26 cellular contexts compared by ENCODE assay signal in genomic region chr20:31682352-31682751, GRCh38. TPM values are rescaled to one million over a fixed set of nuclear protein-coding genes. Genes with fewer than 3 reads are reported as not detected.
A peak's percentile ranks its signal among the peaks of the same experiment; 100 is the strongest.
DNase-seq lines count a peak whose midpoint lies in the region; ATAC-seq, FAIRE-seq and TF ChIP-seq lines count a peak whose summit lies in the region.
"Had no signal": no experiment of that assay in that cellular context is flagged by ENCODE, and none has a peak within 500 bp of the region (broad histone marks: within the 10 kb centered on the region; RNA-seq: fewer than 3 reads in every experiment).

No MANE protein-coding gene starts in this region.

- no peak for DNase-seq in MCF 10A (ENCODE audit: unreplicated experiment)
- no peak for DNase-seq in mammary epithelial cell
- DNase-seq in OCI-LY7 (ENCODE audit: low spot score): no peak
- DNase-seq in breast epithelium (ENCODE audit: low spot score in 2 of 2): no peak
- no peak for DNase-seq in thoracic aorta (ENCODE audit: low spot score)
- DNase-seq in transverse colon: no peak
- no peak for DNase-seq in G401 (ENCODE audit: low spot score)
- DNase-seq in GM19239 (ENCODE audit: insufficient read length, low spot score): no peak
- DNase-seq: activated gamma-delta T cell; anterior cingulate cortex; endodermal cell; islet precursor cell; MM.1S; naive thymus-derived CD8-positive, alpha-beta T cell; NCI-H187; SHP77 treated with DMSO at 0.1 percent for 48 hours; stimulated activated CD4-positive, alpha-beta T cell treated with anti-CD3 and anti-CD28 coated beads, Interleukin-4, amount 100 ng/mL, for 1 hour; thyroid gland had no signal

- intact Hi-C loops in MCF 10A (cut with micrococcal nuclease) (no loop called here), mammary epithelial cell (cut with micrococcal nuclease) (no loop called here), OCI-LY7 (cut with micrococcal nuclease; ENCODE audit: unreplicated experiment) (no loop called here), breast epithelium (cut with DNase I; ENCODE audit: low total_unique reads) (no loop called here), transverse colon (cut with DNase I; ENCODE audit: low total_unique reads) (no loop called here)

- H3K4me1 Mint-ChIP-seq in MCF 10A (ENCODE audit: insufficient read depth, unreplicated experiment): peaks cover 50% of the 10 kb centered on the region

- no peak for TF ChIP-seq EP300 in transverse colon (IDR thresholded peaks at IDR 0.05; ENCODE audit: low read depth)

- H3K27me3 Mint-ChIP-seq in MCF 10A (ENCODE audit: insufficient read depth, unreplicated experiment): no peaks in the 10 kb centered on the region
- H3K27me3 Mint-ChIP-seq: memory B cell; naive thymus-derived CD8-positive, alpha-beta T cell had no signal

- CTCF ChIA-PET in MCF 10A (lab: Yijun Ruan, JAX): interaction anchor here (0.6 to 13.5 kb wide), 6 partner anchors 13 to 124 kb away, joined by 3 to 170 read pairs (median 3); partner anchors contain the start of gene BCL2L1
- CTCF ChIA-PET in mammary epithelial cell (lab: Charles Lee; ENCODE audit: low non-redundant PET): no interaction called here
- CTCF ChIA-PET in OCI-LY7 (lab: Charles Lee; ENCODE audit: unreplicated experiment): interaction anchor here (0.5 to 0.9 kb wide), 3 partner anchors 8 to 71 kb away, joined by 3 to 4 read pairs (median 4); no protein-coding TSS in a partner anchor

- BruUV-seq in MCF 10A (replicated peaks; lab: Mats Ljungman, UMichigan): no TSS peak
- BruUV-seq in mammary epithelial cell (replicated peaks; lab: Mats Ljungman, UMichigan): no TSS peak
- no TSS peak for BruUV-seq in OCI-LY7 (replicated peaks; lab: Mats Ljungman, UMichigan)

- H3K4me1 ChIP-seq in mammary epithelial cell (ENCODE audit: insufficient read depth, low read length): peaks cover 36% of the 10 kb centered on the region
- H3K4me1 ChIP-seq in OCI-LY7 (ENCODE audit: insufficient read depth, low read length, poor library complexity, severe bottlenecking): peaks cover 91% of the 10 kb centered on the region
- peaks cover 5 to 12% of the 10 kb centered on the region in 2 donors for H3K4me1 ChIP-seq in breast epithelium
- peaks cover 79 to 89% of the 10 kb centered on the region in 2 donors for H3K4me1 ChIP-seq in thoracic aorta (ENCODE audit: control insufficient read depth in 1 of 2, low read depth in 2 of 2)
- peaks cover 6 to 35% (median 19%) of the 10 kb centered on the region in 4 donors for H3K4me1 ChIP-seq in transverse colon

- TF ChIP-seq CTCF in MCF 10A (IDR thresholded peaks at IDR 0.05; ENCODE audit: unreplicated experiment): no peak
- no peak for TF ChIP-seq CTCF in mammary epithelial cell (conservative IDR thresholded peaks at IDR 0.05 in 1 of 2, IDR thresholded peaks at IDR 0.05 in 1 of 2; ENCODE audit: extremely low read depth in 1 of 2, insufficient read depth in 1 of 2, low read depth in 1 of 2, low read length in 2 of 2)
- TF ChIP-seq CTCF in OCI-LY7 (conservative IDR thresholded peaks at IDR 0.05; ENCODE audit: low read length): no peak
- no peak for TF ChIP-seq CTCF in breast epithelium (IDR thresholded peaks at IDR 0.05)
- TF ChIP-seq CTCF in thoracic aorta (IDR thresholded peaks at IDR 0.05): no peak
- TF ChIP-seq CTCF in transverse colon (IDR thresholded peaks at IDR 0.05): no peak

- no peak overlapping the region for H2AFZ ChIP-seq in mammary epithelial cell (ENCODE audit: low read depth, low read length)
- no peak overlapping the region for H2AFZ ChIP-seq in OCI-LY7 (ENCODE audit: low read length)

- H4K20me1 ChIP-seq in mammary epithelial cell (ENCODE audit: insufficient read depth, low read length): no peaks in the 10 kb centered on the region
- no peaks in the 10 kb centered on the region for H4K20me1 ChIP-seq in OCI-LY7 (ENCODE audit: insufficient read depth, low read length)

- H3K36me3 ChIP-seq in mammary epithelial cell (ENCODE audit: insufficient read depth, low read length) (peaks cover 27% of the 10 kb centered on the region), OCI-LY7 (ENCODE audit: insufficient read depth, low read length) (peaks cover 63% of the 10 kb centered on the region), breast epithelium (no peaks in the 10 kb centered on the region), thoracic aorta (peaks cover 4% of the 10 kb centered on the region), transverse colon (no peaks in the 10 kb centered on the region)
- H3K36me3 ChIP-seq: thyroid gland had no signal

- H3K9ac ChIP-seq in mammary epithelial cell (ENCODE audit: insufficient read depth, low read length): no peak overlapping the region

- H3K27me3 ChIP-seq in mammary epithelial cell (ENCODE audit: insufficient read depth, low read length) (no peaks in the 10 kb centered on the region), breast epithelium (no peaks in the 10 kb centered on the region), thoracic aorta (replicated peaks; ENCODE audit: insufficient read depth) (no peaks in the 10 kb centered on the region), transverse colon (no peaks in the 10 kb centered on the region)
- H3K27me3 ChIP-seq: thyroid gland had no signal

- ATAC-seq in thoracic aorta (ENCODE audit: insufficient number of reproducible peaks, low FRiP score, low read depth): no peak
- ATAC-seq: naive thymus-derived CD8-positive, alpha-beta T cell had no signal

- H3K9me3 Mint-ChIP-seq in MCF 10A (ENCODE audit: unreplicated experiment): no peaks in the 10 kb centered on the region
- H3K9me3 Mint-ChIP-seq: endodermal cell; memory B cell; naive thymus-derived CD8-positive, alpha-beta T cell; T-helper 1 cell treated with Interleukin-12 subunit alpha and Interleukin-12 subunit beta and Interleukin-4 antibody, amounts not matched to agents 30 μg/mL and 1 μg/mL, for 36 hours had no signal

- peaks cover 99% of the 10 kb centered on the region for H3K79me2 ChIP-seq in mammary epithelial cell (ENCODE audit: insufficient read depth, low read length)
- peaks cover 57% of the 10 kb centered on the region for H3K79me2 ChIP-seq in OCI-LY7 (ENCODE audit: insufficient read depth, low read depth, low read length)

- H3K27ac Mint-ChIP-seq in MCF 10A (ENCODE audit: low read depth, unreplicated experiment): peak overlapping the region; percentile 5

- POLR2A ChIA-PET in MCF 10A (lab: Yijun Ruan, JAX) (interaction anchor here (0.7 to 2.9 kb wide), 4 partner anchors 17 to 40 kb away, joined by 3 to 12 read pairs (median 5); partner anchors contain the start of gene BCL2L1), OCI-LY7 (lab: Charles Lee) (interaction anchor here (0.6 to 5.2 kb wide), 7 partner anchors 9 to 116 kb away, joined by 3 to 52 read pairs (median 22); partner anchors contain the start of gene BCL2L1)

- H3K27ac ChIP-seq in mammary epithelial cell (ENCODE audit: insufficient read depth, low read depth, low read length): no peak overlapping the region
- H3K27ac ChIP-seq in OCI-LY7 (ENCODE audit: low read depth, low read length, poor library complexity, severe bottlenecking): peak overlapping the region; percentile 100
- H3K27ac ChIP-seq in breast epithelium: peak overlapping the region; percentile 39 to 66
- peak overlapping the region; percentile 35 to 86 for H3K27ac ChIP-seq in thoracic aorta
- no peak overlapping the region for H3K27ac ChIP-seq in transverse colon

- H3K4me3 ChIP-seq in mammary epithelial cell (replicated peaks in 1 of 3; ENCODE audit: insufficient read depth in 1 of 3, low read depth in 2 of 3, low read length in 3 of 3): no peak overlapping the region
- no peak overlapping the region for H3K4me3 ChIP-seq in OCI-LY7 (ENCODE audit: low read depth, low read length, poor library complexity, severe bottlenecking)
- no peak overlapping the region for H3K4me3 ChIP-seq in breast epithelium
- H3K4me3 ChIP-seq in thoracic aorta: no peak overlapping the region
- H3K4me3 ChIP-seq in transverse colon: no peak overlapping the region
- H3K4me3 ChIP-seq: thyroid gland had no signal

- FAIRE-seq in GM19239 (lab: Jason Lieb, UNC): no peak
- FAIRE-seq: GM18507, H1 had no signal

- no peaks in the 10 kb centered on the region for H3K9me3 ChIP-seq in mammary epithelial cell (replicated peaks; ENCODE audit: insufficient read depth, low read length)
- H3K9me3 ChIP-seq in OCI-LY7 (ENCODE audit: low read length): no peaks in the 10 kb centered on the region
- no peaks in the 10 kb centered on the region for H3K9me3 ChIP-seq in breast epithelium
- H3K9me3 ChIP-seq in thoracic aorta: no peaks in the 10 kb centered on the region
- H3K9me3 ChIP-seq in transverse colon: no peaks in the 10 kb centered on the region
- H3K9me3 ChIP-seq: thyroid gland had no signal

- no peak for TF ChIP-seq POLR2A in breast epithelium (IDR thresholded peaks at IDR 0.05)
- TF ChIP-seq POLR2A in transverse colon (IDR thresholded peaks at IDR 0.05): no peak

- H3K36me3 Mint-ChIP-seq in MCF 10A (ENCODE audit: insufficient read depth, unreplicated experiment): peaks cover 60% of the 10 kb centered on the region

- WGBS in mammary epithelial cell (ENCODE audit: low coverage, missing lambda C conversion rate): 100% methylated on average over 3 of the region's 3 CpGs
- 82 to 97% methylated on average over 2 to 3 of the region's 3 CpGs for WGBS in transverse colon (ENCODE audit: low coverage in 1 of 2), 2 donors

- H3K4me3 Mint-ChIP-seq in MCF 10A (ENCODE audit: unreplicated experiment): no peak overlapping the region
- H3K4me3 Mint-ChIP-seq: endodermal cell, memory B cell had no signal

- no peak overlapping the region for H3K4me2 ChIP-seq in mammary epithelial cell (ENCODE audit: insufficient read depth, low read depth, low read length)
- H3K4me2 ChIP-seq in OCI-LY7 (ENCODE audit: low read length): peak overlapping the region; percentile 77; the same call in 1 of the 2 replicates

- in situ Hi-C loops in mammary epithelial cell (cut with MboI; ENCODE audit: low sequenced_read_pairs in 2 of 2) (no loop called here), transverse colon (cut with MboI; ENCODE audit: low pct_ligation_motif_present in 1 of 4, low pct_unique_long_range_greater_than_20kb in 1 of 4, low sequenced_read_pairs in 3 of 4) (no loop called here), G401 (cut with HindIII; ENCODE audit: low sequenced_read_pairs) (no loop called here)

- no peaks in the 10 kb centered on the region for H3K9me2 ChIP-seq in OCI-LY7 (ENCODE audit: insufficient read depth, low read length)

- dilution Hi-C loops in mammary epithelial cell (cut with HindIII; ENCODE audit: low sequenced_read_pairs): no loop called here

RNA-seq across cellular contexts. Expression of gene BCL2L1, which starts 40.3 kb away (rescaled TPM):
- 139 and 156 TPM in 2 replicates for total RNA-seq in MCF 10A (2022)
- total RNA-seq in mammary epithelial cell: 100 to 1,000 TPM; 196 to 212 TPM
- polyA plus RNA-seq in mammary epithelial cell: 132 TPM
- 137 TPM for polyA minus RNA-seq in mammary epithelial cell
- total RNA-seq in OCI-LY7 (2014; rRNA removed; shearing (Covaris generic)): 83.2 and 88.8 TPM in 2 replicates
- total RNA-seq in OCI-LY7 (2022): 64.2 and 71.5 TPM in 2 replicates
- total RNA-seq in breast epithelium: 100 to 1,000 TPM in 2 of 3 donors, 10 to 100 TPM in 1; 95.1 to 124 (median 117) TPM
- 100 to 1,000 TPM; 137 to 187 TPM for total RNA-seq in thoracic aorta
- total RNA-seq in transverse colon: 100 to 1,000 TPM in 3 of 4 donors, 10 to 100 TPM in 1; 98.6 to 151 (median 107) TPM
- total RNA-seq in G401 (2014; rRNA removed; shearing (Covaris generic)): 104 and 109 TPM in 2 replicates

RNA-seq across cellular contexts. Expression of gene COX4I2, which starts 44.6 kb away (rescaled TPM):
- not detected in 2 replicates for total RNA-seq in MCF 10A (2022)
- not detected for total RNA-seq in mammary epithelial cell
- polyA plus RNA-seq in mammary epithelial cell: not detected
- polyA minus RNA-seq in mammary epithelial cell: not detected
- total RNA-seq in OCI-LY7 (2014; rRNA removed; shearing (Covaris generic)): not detected in 2 replicates
- not detected in 2 replicates for total RNA-seq in OCI-LY7 (2022)
- total RNA-seq in breast epithelium: 1 to 10 TPM in 1 of 3 donors, not detected in 2; 5.3 TPM
- 1 to 10 TPM in 1 of 2 donors, not detected in 1; 4.9 TPM for total RNA-seq in thoracic aorta
- total RNA-seq in transverse colon: not detected
- not detected in 2 replicates for total RNA-seq in G401 (2014; rRNA removed; shearing (Covaris generic))
- total RNA-seq: A673; activated CD8-positive, alpha-beta memory T cell treated with anti-CD3 and anti-CD28 coated beads for 36 hours; chondrocyte; Daoy; endodermal cell; H1; naive thymus-derived CD8-positive, alpha-beta T cell had no signal
- polyA plus RNA-seq: naive thymus-derived CD8-positive, alpha-beta T cell had no signal

RNA-seq across cellular contexts. Expression of gene TPX2, which starts 56.7 kb away (rescaled TPM):
- total RNA-seq in MCF 10A (2022) (45.3 and 79.6 TPM in 2 replicates), mammary epithelial cell (10 to 100 TPM in 1 of 2 donors, 1 to 10 TPM in 1; 9.5 to 74.3 TPM), OCI-LY7 (2022) (173 and 183 TPM in 2 replicates), breast epithelium (1 to 10 TPM in 1 of 3 donors, under 1 TPM in 2; 0.33 to 3.8 (median 0.73) TPM), thoracic aorta (1 to 10 TPM; 1.5 TPM), transverse colon (10 to 100 TPM in 2 of 4 donors, 1 to 10 TPM in 2; 3.2 to 15.7 (median 7.8) TPM)
- polyA plus RNA-seq in mammary epithelial cell: 51.2 TPM
- polyA minus RNA-seq in mammary epithelial cell: 108 TPM
- total RNA-seq in OCI-LY7 (2014; rRNA removed; shearing (Covaris generic)): 121 and 134 TPM in 2 replicates
- total RNA-seq in G401 (2014; rRNA removed; shearing (Covaris generic)): 94.2 and 155 TPM in 2 replicates

Comparison
In these comparisons a context has a peak if more than half of its experiments do, and no peak if none do; other contexts are left out.
1. H3K27ac ChIP-seq: peak in OCI-LY7 (single experiment), breast epithelium (2 of 2) and thoracic aorta (2 of 2); none in mammary epithelial cell (single experiment) and transverse colon (0 of 4).